In genomic region chr15:68812596-68813548, GRCh38 we compare ENCODE assay signal across 10 cellular contexts. TPM values are rescaled to one million over a fixed set of nuclear protein-coding genes. Genes with fewer than 3 reads are reported as not detected.
DNase-seq lines count a peak whose midpoint lies in the region; ATAC-seq, FAIRE-seq and TF ChIP-seq lines count a peak whose summit lies in the region.
"Had no signal": no experiment of that assay in that cellular context is flagged by ENCODE, and none has a peak within 500 bp of the region (broad histone marks: within the 10 kb centered on the region; RNA-seq: fewer than 3 reads in every experiment).

No MANE protein-coding gene starts in this region.

- TF ChIP-seq RAD21 in GM12878 (IDR thresholded peaks at IDR 0.05; ENCODE audit: insufficient read depth, low read depth, low read length), result no peak

- no peak for TF ChIP-seq EP300 in GM12878 (IDR thresholded peaks at IDR 0.05; ENCODE audit: borderline replicate concordance in 1 of 2, control insufficient read depth in 1 of 2, low read depth in 2 of 2, low read length in 2 of 2)

- TF ChIP-seq CTCF in GM12878 (IDR thresholded peaks at IDR 0.05 in 2 of 3, conservative IDR thresholded peaks at IDR 0.05 in 1 of 3; ENCODE audit: control insufficient read depth in 2 of 3, extremely low read depth in 1 of 3, insufficient read depth in 1 of 3, low read depth in 3 of 3, low read length in 3 of 3) (no peak), keratinocyte (optimal IDR thresholded peaks at IDR 0.05 in 1 of 3, IDR thresholded peaks at IDR 0.05 in 1 of 3, conservative IDR thresholded peaks at IDR 0.05 in 1 of 3; ENCODE audit: extremely low read depth in 1 of 3, insufficient read depth in 2 of 3, low read length in 3 of 3) (no peak)

- no peaks in the 10 kb centered on the region for H3K27me3 ChIP-seq in GM12878 (replicated peaks in 1 of 2; ENCODE audit: control insufficient read depth in 2 of 2, insufficient read depth in 2 of 2, low read length in 1 of 2)
- no peaks in the 10 kb centered on the region for H3K27me3 ChIP-seq in keratinocyte (ENCODE audit: control insufficient read depth, extremely low read depth, insufficient read depth, low read length)

- H3K4me3 ChIP-seq in GM12878 (no peak overlapping the region), keratinocyte (ENCODE audit: control insufficient read depth in 2 of 3, extremely low read depth in 1 of 3, insufficient read depth in 2 of 3, low read depth in 1 of 3, low read length in 3 of 3) (no peak overlapping the region)

- peaks cover 10% of the 10 kb centered on the region for H3K9me1 ChIP-seq in keratinocyte (ENCODE audit: control insufficient read depth, extremely low read depth, insufficient read depth, low read length)

- H4K20me1 ChIP-seq in GM12878 (ENCODE audit: control insufficient read depth, insufficient read depth) (peaks cover 24% of the 10 kb centered on the region), keratinocyte (ENCODE audit: control insufficient read depth, extremely low read depth, insufficient read depth, low read length) (no peaks in the 10 kb centered on the region)

- BruUV-seq in GM12878 (replicated peaks; lab: Mats Ljungman, UMichigan), result no TSS peak

- H3K4me1 Mint-ChIP-seq in activated CD4-positive, alpha-beta T cell treated with anti-CD3 and anti-CD28 coated beads, Interleukin-2, amount 10 ng/mL, durations not matched to agents 7 days and 5 days, result peaks cover 80% of the 10 kb centered on the region
- H3K4me1 Mint-ChIP-seq in activated T-helper 2 cell treated with anti-CD3 and anti-CD28 coated beads, Interferon-gamma antibody, Interleukin-2, Interleukin-4, amounts not matched to agents 10 μg/mL and 5 μg/mL and 100 μg/mL, durations not matched to agents 14 hours and 24 hours and 36 hours (ENCODE audit: low read depth), result peaks cover 68% of the 10 kb centered on the region

- no peak overlapping the region for H3K4me3 Mint-ChIP-seq in activated CD4-positive, alpha-beta T cell treated with anti-CD3 and anti-CD28 coated beads, Interleukin-2, amount 10 ng/mL, durations not matched to agents 7 days and 5 days
- H3K4me3 Mint-ChIP-seq in activated T-helper 2 cell treated with anti-CD3 and anti-CD28 coated beads, Interferon-gamma antibody, Interleukin-2, Interleukin-4, amounts not matched to agents 10 μg/mL and 5 μg/mL and 100 μg/mL, durations not matched to agents 14 hours and 24 hours and 36 hours (ENCODE audit: low read depth), result no peak overlapping the region

- H3K27ac ChIP-seq in GM12878 (ENCODE audit: control insufficient read depth, insufficient read depth) (no peak overlapping the region), keratinocyte (ENCODE audit: control insufficient read depth, insufficient read depth, low read length) (peak overlapping the region; percentile 37), temporal lobe (ENCODE audit: low read depth, low read length) (peak overlapping the region; percentile 57)

- peak overlapping the region; percentile 63 for H3K27ac Mint-ChIP-seq in activated CD4-positive, alpha-beta T cell treated with anti-CD3 and anti-CD28 coated beads, Interleukin-2, amount 10 ng/mL, durations not matched to agents 7 days and 5 days
- no peak overlapping the region for H3K27ac Mint-ChIP-seq in activated T-helper 2 cell treated with anti-CD3 and anti-CD28 coated beads, Interferon-gamma antibody, Interleukin-2, Interleukin-4, amounts not matched to agents 10 μg/mL and 5 μg/mL and 100 μg/mL, durations not matched to agents 14 hours and 24 hours and 36 hours

- no peaks in the 10 kb centered on the region for H3K9me3 ChIP-seq in GM12878 (replicated peaks; ENCODE audit: control insufficient read depth, insufficient read depth, low read length)
- no peaks in the 10 kb centered on the region for H3K9me3 ChIP-seq in keratinocyte (ENCODE audit: control insufficient read depth, low read depth, low read length)

- RAD21 ChIA-PET in GM12878 (lab: Charles Lee; ENCODE audit: unreplicated experiment), result interaction anchor here (1.0 kb wide), 1 partner anchor 16 kb away, joined by 4 read pairs; no protein-coding TSS in a partner anchor

- H3K79me2 ChIP-seq in GM12878 (ENCODE audit: control insufficient read depth, insufficient read depth, low read length) (peaks cover 98% of the 10 kb centered on the region), keratinocyte (ENCODE audit: control insufficient read depth, insufficient read depth, low read length) (peaks cover 96% of the 10 kb centered on the region)

- CTCF ChIA-PET in activated CD4-positive, alpha-beta T cell treated with anti-CD3 and anti-CD28 coated beads, Interleukin-2, amount 10 ng/mL, durations not matched to agents 7 days and 5 days (lab: Charles Lee), result interaction anchor here (0.7 to 1.1 kb wide), 2 partner anchors 18 to 264 kb away, joined by 3 to 6 read pairs; no protein-coding TSS in a partner anchor
- CTCF ChIA-PET in GM12878 (lab: Yijun Ruan, JAX) (interaction anchor here (0.6 to 1.5 kb wide), 4 partner anchors 8 to 25 kb away, joined by 3 to 4 read pairs (median 4); no protein-coding TSS in a partner anchor), HEK293T (lab: Yijun Ruan, JAX) (no interaction called here)

- no peak for ATAC-seq in GM12878

- no peaks in the 10 kb centered on the region for H3K27me3 Mint-ChIP-seq in activated CD4-positive, alpha-beta T cell treated with anti-CD3 and anti-CD28 coated beads, Interleukin-2, amount 10 ng/mL, durations not matched to agents 7 days and 5 days
- H3K27me3 Mint-ChIP-seq in activated T-helper 2 cell treated with anti-CD3 and anti-CD28 coated beads, Interferon-gamma antibody, Interleukin-2, Interleukin-4, amounts not matched to agents 10 μg/mL and 5 μg/mL and 100 μg/mL, durations not matched to agents 14 hours and 24 hours and 36 hours (ENCODE audit: low read depth), result no peaks in the 10 kb centered on the region

- POLR2A ChIA-PET in activated CD4-positive, alpha-beta T cell treated with anti-CD3 and anti-CD28 coated beads, Interleukin-2, amount 10 ng/mL, durations not matched to agents 7 days and 5 days (lab: Charles Lee), result no interaction called here
- POLR2A ChIA-PET in GM12878 (lab: Charles Lee) (interaction anchor here (1.0 to 1.2 kb wide), 5 partner anchors 12 to 21 kb away, joined by 3 to 8 read pairs (median 3); no protein-coding TSS in a partner anchor), HEK293T (lab: Yijun Ruan, JAX) (interaction anchor here (0.9 to 1.2 kb wide), 2 partner anchors 19 to 79 kb away, joined by 3 read pairs; no protein-coding TSS in a partner anchor)

- dilution Hi-C loops in keratinocyte (cut with MboI; ENCODE audit: extremely low pct_ligation_motif_present, low sequenced_read_pairs), result no loop called here

- H2AFZ ChIP-seq in GM12878 (ENCODE audit: control insufficient read depth, low read depth, low read length) (no peak overlapping the region), keratinocyte (ENCODE audit: control insufficient read depth, low read length) (no peak overlapping the region)

- H3K36me3 ChIP-seq in GM12878 (ENCODE audit: control insufficient read depth in 2 of 2, insufficient read depth in 2 of 2, low read length in 1 of 2) (peaks cover 13 to 19% of the 10 kb centered on the region in 2 experiments), keratinocyte (ENCODE audit: control insufficient read depth in 2 of 2, extremely low read depth in 1 of 2, insufficient read depth in 2 of 2, low read length in 2 of 2) (peaks cover 3 to 10% of the 10 kb centered on the region in 2 experiments)

- H3K36me3 Mint-ChIP-seq in activated CD4-positive, alpha-beta T cell treated with anti-CD3 and anti-CD28 coated beads, Interleukin-2, amount 10 ng/mL, durations not matched to agents 7 days and 5 days (ENCODE audit: low read depth), result peaks cover 29% of the 10 kb centered on the region
- peaks cover 58% of the 10 kb centered on the region for H3K36me3 Mint-ChIP-seq in activated T-helper 2 cell treated with anti-CD3 and anti-CD28 coated beads, Interferon-gamma antibody, Interleukin-2, Interleukin-4, amounts not matched to agents 10 μg/mL and 5 μg/mL and 100 μg/mL, durations not matched to agents 14 hours and 24 hours and 36 hours (ENCODE audit: low read depth)

- 73% methylated on average over 4 of the region's 4 CpGs for WGBS in GM12878 (ENCODE audit: insufficient coverage, insufficient replicate concordance, low lambda C conversion rate, missing lambda C conversion rate)

- no peak for FAIRE-seq in GM12878 (lab: Jason Lieb, UNC)
- FAIRE-seq in keratinocyte (lab: Jason Lieb, UNC), result no peak
- FAIRE-seq: TTC549 had no signal

- SMC1A ChIA-PET in GM12878 (lab: Charles Lee; ENCODE audit: uncharacterized antibody, unreplicated experiment), result interaction anchor here (1.4 to 7.6 kb wide), 4 partner anchors 9 to 44 kb away, joined by 3 to 67 read pairs (median 5); no protein-coding TSS in a partner anchor

- H3K9me3 Mint-ChIP-seq in activated CD4-positive, alpha-beta T cell treated with anti-CD3 and anti-CD28 coated beads, Interleukin-2, amount 10 ng/mL, durations not matched to agents 7 days and 5 days, result no peaks in the 10 kb centered on the region
- no peaks in the 10 kb centered on the region for H3K9me3 Mint-ChIP-seq in activated T-helper 2 cell treated with anti-CD3 and anti-CD28 coated beads, Interferon-gamma antibody, Interleukin-2, Interleukin-4, amounts not matched to agents 10 μg/mL and 5 μg/mL and 100 μg/mL, durations not matched to agents 14 hours and 24 hours and 36 hours

- H3K9ac ChIP-seq in GM12878 (ENCODE audit: control insufficient read depth, insufficient read depth, low read length) (no peak overlapping the region), keratinocyte (ENCODE audit: control insufficient read depth, extremely low read depth, insufficient read depth, low read length) (no peak overlapping the region)

- no peak for TF ChIP-seq POLR2A in GM12878 (IDR thresholded peaks at IDR 0.05; ENCODE audit: low read depth, low read length)

- H3K4me1 ChIP-seq in GM12878 (ENCODE audit: control insufficient read depth, insufficient read depth, low read length) (peaks cover 31% of the 10 kb centered on the region), keratinocyte (ENCODE audit: control insufficient read depth, extremely low read depth, insufficient read depth, low read length) (peaks cover 28% of the 10 kb centered on the region)

- intact Hi-C loops in GM12878 (cut with micrococcal nuclease; ENCODE audit: unreplicated experiment), result no loop called here
- intact Hi-C loops in activated T-helper 2 cell treated with anti-CD3 and anti-CD28 coated beads, Interferon-gamma antibody, Interleukin-2, Interleukin-4, amounts not matched to agents 10 μg/mL and 5 μg/mL and 100 μg/mL, durations not matched to agents 14 hours and 24 hours and 36 hours (cut with micrococcal nuclease), result no loop called here

- in situ Hi-C loops in GM12878 (cut with MboI), result loop anchor here (25.0 kb wide), 1 partner anchor 1276 kb away; the partner anchor contains the start of gene MAP2K5

- no peak for DNase-seq in activated CD4-positive, alpha-beta T cell treated with anti-CD3 and anti-CD28 coated beads, Interleukin-2, amount 10 ng/mL, durations not matched to agents 7 days and 5 days
- DNase-seq in activated CD4-positive, alpha-beta T cell treated with anti-CD3 and anti-CD28 coated beads for 1 hour, result no peak
- DNase-seq in GM12878 (ENCODE audit: low read depth, low spot score) (no peak), keratinocyte (ENCODE audit: low read depth, low spot score) (no peak), OCI-M2 (lab: John Stamatoyannopoulos, UW; ENCODE audit: unreplicated experiment) (no peak), HEK293T (ENCODE audit: extremely low spot score) (no peak)
- DNase-seq in activated T-helper 2 cell treated with anti-CD3 and anti-CD28 coated beads, Interferon-gamma antibody, Interleukin-2, Interleukin-4, amounts not matched to agents 10 μg/mL and 5 μg/mL and 100 μg/mL, durations not matched to agents 14 hours and 24 hours and 36 hours (ENCODE audit: low spot score), result no peak
- DNase-seq: ACHN had no signal

- H3K4me2 ChIP-seq in GM12878 (ENCODE audit: control insufficient read depth, insufficient read depth) (peak overlapping the region; percentile 7; the same call in 1 of the 2 replicates), keratinocyte (ENCODE audit: control insufficient read depth, extremely low read depth, insufficient read depth, low read depth, low read length) (peak overlapping the region; percentile 45)

RNA-seq across cellular contexts. Expression of gene ANP32A, which starts 7.8 kb away (rescaled TPM):
- total RNA-seq in activated CD4-positive, alpha-beta T cell treated with anti-CD3 and anti-CD28 coated beads, Interleukin-2, amount 10 ng/mL, durations not matched to agents 7 days and 5 days, result 100 to 1,000 TPM; 219 to 286 TPM
- total RNA-seq in GM12878 (2013; cell fraction: nucleolus; rRNA removed), result 115 and 122 TPM in 2 replicates
- 113 and 115 TPM in 2 replicates for total RNA-seq in GM12878 (2014; rRNA removed)
- 232 and 235 TPM in 2 replicates for total RNA-seq in GM12878 (2014; rRNA removed; fragmentation: Illumina TruSeq; extraction: Trizol)
- total RNA-seq in GM12878 (2021), result 227 and 244 TPM in 2 replicates
- 105 TPM for polyA plus RNA-seq in GM12878 (2011; ENCODE audit: low read depth)
- 170 and 224 TPM in 2 replicates for polyA plus RNA-seq in GM12878 (2011; rRNA removed)
- polyA plus RNA-seq in GM12878 (2011; cell fraction: cytosol; rRNA removed), result 77.2 and 86.6 TPM in 2 replicates
- polyA plus RNA-seq in GM12878 (2011; cell fraction: nucleus; rRNA removed), result 56.0 and 69.4 TPM in 2 replicates
- 179 and 207 TPM in 2 replicates for polyA plus RNA-seq in GM12878 (2012)
- 666 and 753 TPM in 2 replicates for polyA plus RNA-seq in GM12878 (2014; fragmentation: Illumina TruSeq; extraction: Trizol)
- 10 to 100 TPM; 29.6 to 35.3 TPM for polyA plus RNA-seq in GM12878 (2014; fragmentation: Nextera tagmentation; extraction: Ambion mirVana)
- 247 and 261 TPM in 2 replicates for polyA plus RNA-seq in GM12878 (2014; rRNA removed)
- 100 to 1,000 TPM; 232 to 271 TPM for polyA plus RNA-seq in GM12878 (2016; fragmentation: Nextera tagmentation; extraction: Ambion mirVana)
- 62.1 and 70.0 TPM in 2 replicates for polyA minus RNA-seq in GM12878 (2011; rRNA and poly(A)+ RNA removed)
- polyA minus RNA-seq in GM12878 (2011; cell fraction: cytosol; rRNA and poly(A)+ RNA removed), result 39.3 and 49.7 TPM in 2 replicates
- 31.4 and 59.3 TPM in 2 replicates for polyA minus RNA-seq in GM12878 (2011; cell fraction: nucleus; rRNA and poly(A)+ RNA removed)
- 41.5 to 93.6 TPM (median 57.6 TPM) in 3 replicates for polyA plus RNA-seq in keratinocyte
- 154 TPM for polyA plus RNA-seq in keratinocyte (2011; ENCODE audit: low read depth)
- polyA plus RNA-seq in keratinocyte (2011; cell fraction: cytosol; rRNA removed), result 61.9 and 93.0 TPM in 2 replicates
- polyA plus RNA-seq in keratinocyte (2011; cell fraction: nucleus; rRNA removed), result 56.7 and 65.0 TPM in 2 replicates
- polyA plus RNA-seq in keratinocyte (2012; ENCODE audit: low replicate concordance), result 78.3 and 134 TPM in 2 replicates
- 11.5 to 53.4 TPM (median 19.9 TPM) in 3 replicates for polyA minus RNA-seq in keratinocyte
- 28.2 TPM for polyA minus RNA-seq in keratinocyte (2011; cell fraction: cytosol; rRNA and poly(A)+ RNA removed)
- 21.3 and 27.3 TPM in 2 replicates for polyA minus RNA-seq in keratinocyte (2011; cell fraction: nucleus; rRNA and poly(A)+ RNA removed)
- total RNA-seq in temporal lobe, result 85.8 TPM
- 259 and 265 TPM in 2 replicates for total RNA-seq in activated T-helper 2 cell treated with anti-CD3 and anti-CD28 coated beads, Interferon-gamma antibody, Interleukin-2, Interleukin-4, amounts not matched to agents 10 μg/mL and 5 μg/mL and 100 μg/mL, durations not matched to agents 14 hours and 24 hours and 36 hours
